Comparison of ENCODE assay signal across 29 cellular contexts in the genomic region with DNA sequence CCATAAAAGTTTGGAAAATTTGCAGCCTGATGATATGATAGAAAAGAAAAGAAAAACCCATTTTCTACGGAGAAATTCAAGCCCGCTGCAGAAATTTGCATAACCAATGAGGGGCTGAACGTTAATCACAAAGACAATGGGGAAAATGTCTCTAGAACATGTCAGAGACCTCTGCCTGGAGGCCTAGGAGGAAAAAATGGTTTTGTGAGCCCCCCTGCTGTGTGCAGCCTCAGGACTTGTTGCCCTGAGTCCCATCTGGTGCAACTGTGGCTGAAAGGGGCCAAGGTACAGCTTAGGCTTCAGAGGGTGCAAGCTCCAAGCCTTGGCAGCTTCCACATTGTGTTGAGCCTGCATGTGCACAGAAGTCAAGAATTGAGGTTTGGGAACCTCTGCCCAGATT.
"Had no signal": no experiment of that assay in that cellular context is flagged by ENCODE, and none has a peak within 500 bp of the region (broad histone marks: within the 10 kb centered on the region; RNA-seq: fewer than 3 reads in every experiment).

No MANE protein-coding gene starts in this region.

- H3K9me3 ChIP-seq: suprapubic skin, testis, thoracic aorta, thyroid gland, tibial artery, upper lobe of left lung, upper lobe of right lung, uterus, vagina had no signal

- H3K9me3 Mint-ChIP-seq: type B pancreatic cell had no signal

- H3K4me1 Mint-ChIP-seq: stimulated activated effector memory CD8-positive, alpha-beta T cell treated with anti-CD3 and anti-CD28 coated beads, Interleukin-12 subunit alpha, Interleukin-12 subunit beta, amount 100 ng/mL, for 72 hours; stimulated activated memory B cell treated with anti-CD40 and anti-IgM and Interleukin-4, amounts not matched to agents 10 μg/mL and 1 μg/mL and 100 μg/mL, for 72 hours; stimulated activated naive B cell treated with anti-CD40 and anti-IgM and Interleukin-4, amounts not matched to agents 10 μg/mL and 1 μg/mL and 100 μg/mL, for 72 hours; stimulated activated naive CD8-positive, alpha-beta T cell treated with anti-CD3 and anti-CD28 coated beads, Interleukin-15, amount 100 ng/mL, for 72 hours had no signal

- H3K27ac ChIP-seq: stomach, suprapubic skin, testis, thoracic aorta, thyroid gland, tibial artery, tibial nerve, transverse colon, upper lobe of left lung, upper lobe of right lung, uterus, vagina had no signal

- H3K27ac Mint-ChIP-seq: stimulated activated effector memory CD8-positive, alpha-beta T cell treated with anti-CD3 and anti-CD28 coated beads, Interleukin-12 subunit alpha, Interleukin-12 subunit beta, amount 100 ng/mL, for 72 hours; stimulated activated memory B cell treated with anti-CD40 and anti-IgM and Interleukin-4, amounts not matched to agents 10 μg/mL and 1 μg/mL and 100 μg/mL, for 72 hours; stimulated activated naive B cell treated with anti-CD40 and anti-IgM and Interleukin-4, amounts not matched to agents 10 μg/mL and 1 μg/mL and 100 μg/mL, for 72 hours; stimulated activated naive CD8-positive, alpha-beta T cell treated with anti-CD3 and anti-CD28 coated beads, Interleukin-15, Interleukin-2, amounts not matched to agents 100 ng/mL and 50 ng/mL, for 24 hours; type B pancreatic cell had no signal

- H3K27me3 ChIP-seq: stomach, suprapubic skin, testis, thyroid gland, tibial artery, tibial nerve, transverse colon, upper lobe of left lung, upper lobe of right lung, uterus, vagina had no signal

- H3K36me3 ChIP-seq: stomach, suprapubic skin, thoracic aorta, thyroid gland, tibial artery, tibial nerve, transverse colon, upper lobe of left lung, upper lobe of right lung, uterus, vagina had no signal

- H3K4me1 ChIP-seq: stomach, suprapubic skin, testis, thyroid gland, tibial artery, tibial nerve, transverse colon, upper lobe of left lung, upper lobe of right lung, uterus, vagina had no signal

- H3K4me3 Mint-ChIP-seq: stimulated activated effector memory CD8-positive, alpha-beta T cell treated with anti-CD3 and anti-CD28 coated beads, Interleukin-12 subunit alpha, Interleukin-12 subunit beta, amount 100 ng/mL, for 72 hours; stimulated activated memory B cell treated with anti-CD40 and anti-IgM and Interleukin-4, amounts not matched to agents 10 μg/mL and 1 μg/mL and 100 μg/mL, for 72 hours; stimulated activated naive B cell treated with anti-CD40 and anti-IgM and Interleukin-4, amounts not matched to agents 10 μg/mL and 1 μg/mL and 100 μg/mL, for 72 hours; stimulated activated naive CD8-positive, alpha-beta T cell treated with anti-CD3 and anti-CD28 coated beads, Interleukin-15, amount 100 ng/mL, for 72 hours; stimulated activated naive CD8-positive, alpha-beta T cell treated with anti-CD3 and anti-CD28 coated beads, Interleukin-15, Interleukin-2, amounts not matched to agents 100 ng/mL and 50 ng/mL, for 24 hours; type B pancreatic cell had no signal

- DNase-seq: stimulated activated CD4-positive, alpha-beta T cell treated with anti-CD3 and anti-CD28 coated beads, Interleukin-2, amount 100 ng/mL, for 48 hours; stimulated activated CD4-positive, alpha-beta T cell treated with anti-CD3 and anti-CD28 coated beads, Interleukin-4, amount 100 ng/mL, for 1 hour; stimulated activated CD4-positive, alpha-beta T cell treated with anti-CD3 and anti-CD28 coated beads, Interleukin-4, amount 100 ng/mL, for 24 hours; stimulated activated CD4-positive, alpha-beta T cell treated with anti-CD3 and anti-CD28 coated beads, Interleukin-4, amount 100 ng/mL, for 4 hours; stimulated activated CD8-positive, alpha-beta memory T cell treated with anti-CD3 and anti-CD28 coated beads, Interleukin-4, amount 100 ng/mL, for 48 hours; stimulated activated naive B cell treated with anti-CD40 and anti-IgM and Interleukin-4, amounts not matched to agents 10 μg/mL and 1 μg/mL and 100 μg/mL, for 72 hours; stimulated activated naive CD4-positive, alpha-beta T cell; stimulated activated naive CD4-positive, alpha-beta T cell treated with Interleukin-2 at 50 U/mL for 16 hours; stimulated activated naive CD8-positive, alpha-beta T cell treated with anti-CD3 and anti-CD28 coated beads, Interleukin-15, amount 100 ng/mL, for 72 hours; stimulated activated naive CD8-positive, alpha-beta T cell treated with anti-CD3 and anti-CD28 coated beads, Interleukin-15, Interleukin-2, amounts not matched to agents 100 U/mL and 50 U/mL, for 24 hours; stomach; substantia nigra; testis; thyroid gland; tibial artery; transverse colon; trophoblast cell; upper lobe of left lung; upper lobe of right lung; uterus had no signal

- H3K36me3 Mint-ChIP-seq: stimulated activated effector memory CD8-positive, alpha-beta T cell treated with anti-CD3 and anti-CD28 coated beads, Interleukin-12 subunit alpha, Interleukin-12 subunit beta, amount 100 ng/mL, for 72 hours; stimulated activated memory B cell treated with anti-CD40 and anti-IgM and Interleukin-4, amounts not matched to agents 10 μg/mL and 1 μg/mL and 100 μg/mL, for 72 hours; stimulated activated naive B cell treated with anti-CD40 and anti-IgM and Interleukin-4, amounts not matched to agents 10 μg/mL and 1 μg/mL and 100 μg/mL, for 72 hours; type B pancreatic cell had no signal

- H3K4me3 ChIP-seq: stomach, suprapubic skin, testis, thoracic aorta, thyroid gland, tibial artery, tibial nerve, transverse colon, upper lobe of left lung, upper lobe of right lung, uterus, vagina had no signal

- H3K27me3 Mint-ChIP-seq: stimulated activated memory B cell treated with anti-CD40 and anti-IgM and Interleukin-4, amounts not matched to agents 10 μg/mL and 1 μg/mL and 100 μg/mL, for 72 hours; stimulated activated naive B cell treated with anti-CD40 and anti-IgM and Interleukin-4, amounts not matched to agents 10 μg/mL and 1 μg/mL and 100 μg/mL, for 72 hours; stimulated activated naive CD8-positive, alpha-beta T cell treated with anti-CD3 and anti-CD28 coated beads, Interleukin-15, amount 100 ng/mL, for 72 hours; stimulated activated naive CD8-positive, alpha-beta T cell treated with anti-CD3 and anti-CD28 coated beads, Interleukin-15, Interleukin-2, amounts not matched to agents 100 ng/mL and 50 ng/mL, for 24 hours; type B pancreatic cell had no signal

- ATAC-seq: stimulated activated effector memory CD8-positive, alpha-beta T cell treated with anti-CD3 and anti-CD28 coated beads, Interleukin-12 subunit alpha, Interleukin-12 subunit beta, amount 100 ng/mL, for 72 hours; stimulated activated memory B cell treated with anti-CD40 and anti-IgM and Interleukin-4, amounts not matched to agents 10 μg/mL and 1 μg/mL and 100 μg/mL, for 72 hours; stimulated activated naive B cell treated with anti-CD40 and anti-IgM and Interleukin-4, amounts not matched to agents 10 μg/mL and 1 μg/mL and 100 μg/mL, for 72 hours; stimulated activated naive CD8-positive, alpha-beta T cell treated with anti-CD3 and anti-CD28 coated beads, Interleukin-15, amount 100 ng/mL, for 72 hours; stimulated activated naive CD8-positive, alpha-beta T cell treated with anti-CD3 and anti-CD28 coated beads, Interleukin-15, Interleukin-2, amounts not matched to agents 100 U/mL and 50 U/mL, for 24 hours; upper lobe of right lung had no signal

- FAIRE-seq: urothelium cell line had no signal
